ENCODE assay signal across 1 cellular context in genomic region chr2:24075915-24076848, GRCh38.
TF ChIP-seq lines count a peak whose summit lies in the region.

TSS of gene SF3B6 (minus strand) at chr2:24076326. CDS start at chr2:24076229, 97 bp downstream.

TF ChIP-seq in HepG2, 621 proteins besides CTCF, POLR2A, EP300 and RAD21 (continued from another document and continues in another):
- TF ChIP-seq GATA4 (IDR thresholded peaks at IDR 0.05; ENCODE audit: borderline replicate concordance, low read depth) (peak; percentile 64; the same call in 1 of the 2 replicates), GATAD2A (CRISPR knock-in tag; IDR thresholded peaks at IDR 0.05) (peak; percentile 92), NR0B2 (CRISPR knock-in tag; IDR thresholded peaks at IDR 0.05) (peak; percentile 86), ZZZ3 (CRISPR knock-in tag; IDR thresholded peaks at IDR 0.05; ENCODE audit: borderline replicate concordance) (peak; percentile 90; the same call in 1 of the 2 replicates), GZF1 (CRISPR knock-in tag; IDR thresholded peaks at IDR 0.05) (no peak), NCOA1 (CRISPR knock-in tag; IDR thresholded peaks at IDR 0.05) (no peak), ATF6 (CRISPR knock-in tag; conservative IDR thresholded peaks at IDR 0.05) (peak; percentile 98; the same call in 1 of the 2 replicates), ZBTB20 (CRISPR knock-in tag; IDR thresholded peaks at IDR 0.05; ENCODE audit: borderline replicate concordance, low read depth) (peak; percentile 86), MEIS1 (CRISPR knock-in tag; IDR thresholded peaks at IDR 0.05; ENCODE audit: borderline replicate concordance) (peak; percentile 90; the same call in 1 of the 2 replicates), CREB1 (IDR thresholded peaks at IDR 0.05) (peak; percentile 96), CREB1 (CRISPR knock-in tag; IDR thresholded peaks at IDR 0.05) (peak; percentile 99), JUND (CRISPR knock-in tag; IDR thresholded peaks at IDR 0.05) (no peak), ZKSCAN5 (CRISPR knock-in tag; IDR thresholded peaks at IDR 0.05) (peak; percentile 76; the same call in 1 of the 2 replicates), MEF2D (CRISPR knock-in tag; IDR thresholded peaks at IDR 0.05) (peak; percentile 95), HHEX (CRISPR knock-in tag; IDR thresholded peaks at IDR 0.05) (no peak), ZNF720 (CRISPR knock-in tag; IDR thresholded peaks at IDR 0.05) (peak; percentile 97; the same call in 1 of the 2 replicates), ZSCAN31 (CRISPR knock-in tag; IDR thresholded peaks at IDR 0.05; ENCODE audit: low read depth) (peak; percentile 98), MZF1 (CRISPR knock-in tag; IDR thresholded peaks at IDR 0.05; ENCODE audit: borderline replicate concordance) (peak; percentile 85), ZFAT (CRISPR knock-in tag; conservative IDR thresholded peaks at IDR 0.05) (no peak), ZSCAN30 (CRISPR knock-in tag; IDR thresholded peaks at IDR 0.05) (no peak), FOXJ3 (CRISPR knock-in tag; IDR thresholded peaks at IDR 0.05; ENCODE audit: borderline replicate concordance) (peak; percentile 94), ZNF543 (CRISPR knock-in tag; IDR thresholded peaks at IDR 0.05) (peak; percentile 87), HNRNPH1 (optimal IDR thresholded peaks at IDR 0.05; ENCODE audit: low read depth, low read length) (no peak), SIN3B (IDR thresholded peaks at IDR 0.05; ENCODE audit: low read length) (peak; percentile 90), XBP1 (CRISPR knock-in tag; IDR thresholded peaks at IDR 0.05) (peak; percentile 48; the same call in 1 of the 2 replicates), ZNF891 (CRISPR knock-in tag; IDR thresholded peaks at IDR 0.05) (peak; percentile 96), RFXAP (CRISPR knock-in tag; IDR thresholded peaks at IDR 0.05; ENCODE audit: borderline replicate concordance) (peak; percentile 97), USF2 (IDR thresholded peaks at IDR 0.05; ENCODE audit: low read depth, low read length) (no peak), USF2 (CRISPR knock-in tag; IDR thresholded peaks at IDR 0.05; ENCODE audit: borderline replicate concordance) (peak; percentile 88; the same call in 1 of the 2 replicates), ZNF224 (CRISPR knock-in tag; IDR thresholded peaks at IDR 0.05) (no peak)
- TF ChIP-seq, protein P1, sequence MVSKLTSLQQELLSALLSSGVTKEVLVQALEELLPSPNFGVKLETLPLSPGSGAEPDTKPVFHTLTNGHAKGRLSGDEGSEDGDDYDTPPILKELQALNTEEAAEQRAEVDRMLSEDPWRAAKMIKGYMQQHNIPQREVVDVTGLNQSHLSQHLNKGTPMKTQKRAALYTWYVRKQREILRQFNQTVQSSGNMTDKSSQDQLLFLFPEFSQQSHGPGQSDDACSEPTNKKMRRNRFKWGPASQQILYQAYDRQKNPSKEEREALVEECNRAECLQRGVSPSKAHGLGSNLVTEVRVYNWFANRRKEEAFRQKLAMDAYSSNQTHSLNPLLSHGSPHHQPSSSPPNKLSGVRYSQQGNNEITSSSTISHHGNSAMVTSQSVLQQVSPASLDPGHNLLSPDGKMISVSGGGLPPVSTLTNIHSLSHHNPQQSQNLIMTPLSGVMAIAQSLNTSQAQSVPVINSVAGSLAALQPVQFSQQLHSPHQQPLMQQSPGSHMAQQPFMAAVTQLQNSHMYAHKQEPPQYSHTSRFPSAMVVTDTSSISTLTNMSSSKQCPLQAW (CRISPR knock-in tag; IDR thresholded peaks at IDR 0.05): peak; percentile 95
- TF ChIP-seq, protein P2, sequence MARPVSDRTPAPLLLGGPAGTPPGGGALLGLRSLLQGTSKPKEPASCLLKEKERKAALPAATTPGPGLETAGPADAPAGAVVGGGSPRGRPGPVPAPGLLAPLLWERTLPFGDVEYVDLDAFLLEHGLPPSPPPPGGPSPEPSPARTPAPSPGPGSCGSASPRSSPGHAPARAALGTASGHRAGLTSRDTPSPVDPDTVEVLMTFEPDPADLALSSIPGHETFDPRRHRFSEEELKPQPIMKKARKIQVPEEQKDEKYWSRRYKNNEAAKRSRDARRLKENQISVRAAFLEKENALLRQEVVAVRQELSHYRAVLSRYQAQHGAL (CRISPR knock-in tag; IDR thresholded peaks at IDR 0.05; ENCODE audit: not compliant biosample characterization): no peak
- TF ChIP-seq, protein P3, sequence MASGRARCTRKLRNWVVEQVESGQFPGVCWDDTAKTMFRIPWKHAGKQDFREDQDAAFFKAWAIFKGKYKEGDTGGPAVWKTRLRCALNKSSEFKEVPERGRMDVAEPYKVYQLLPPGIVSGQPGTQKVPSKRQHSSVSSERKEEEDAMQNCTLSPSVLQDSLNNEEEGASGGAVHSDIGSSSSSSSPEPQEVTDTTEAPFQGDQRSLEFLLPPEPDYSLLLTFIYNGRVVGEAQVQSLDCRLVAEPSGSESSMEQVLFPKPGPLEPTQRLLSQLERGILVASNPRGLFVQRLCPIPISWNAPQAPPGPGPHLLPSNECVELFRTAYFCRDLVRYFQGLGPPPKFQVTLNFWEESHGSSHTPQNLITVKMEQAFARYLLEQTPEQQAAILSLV (CRISPR knock-in tag; IDR thresholded peaks at IDR 0.05; ENCODE audit: borderline replicate concordance): 0 out of 2 replicates have a peak, but pooled peaks have one; percentile 74
- TF ChIP-seq, protein P4, sequence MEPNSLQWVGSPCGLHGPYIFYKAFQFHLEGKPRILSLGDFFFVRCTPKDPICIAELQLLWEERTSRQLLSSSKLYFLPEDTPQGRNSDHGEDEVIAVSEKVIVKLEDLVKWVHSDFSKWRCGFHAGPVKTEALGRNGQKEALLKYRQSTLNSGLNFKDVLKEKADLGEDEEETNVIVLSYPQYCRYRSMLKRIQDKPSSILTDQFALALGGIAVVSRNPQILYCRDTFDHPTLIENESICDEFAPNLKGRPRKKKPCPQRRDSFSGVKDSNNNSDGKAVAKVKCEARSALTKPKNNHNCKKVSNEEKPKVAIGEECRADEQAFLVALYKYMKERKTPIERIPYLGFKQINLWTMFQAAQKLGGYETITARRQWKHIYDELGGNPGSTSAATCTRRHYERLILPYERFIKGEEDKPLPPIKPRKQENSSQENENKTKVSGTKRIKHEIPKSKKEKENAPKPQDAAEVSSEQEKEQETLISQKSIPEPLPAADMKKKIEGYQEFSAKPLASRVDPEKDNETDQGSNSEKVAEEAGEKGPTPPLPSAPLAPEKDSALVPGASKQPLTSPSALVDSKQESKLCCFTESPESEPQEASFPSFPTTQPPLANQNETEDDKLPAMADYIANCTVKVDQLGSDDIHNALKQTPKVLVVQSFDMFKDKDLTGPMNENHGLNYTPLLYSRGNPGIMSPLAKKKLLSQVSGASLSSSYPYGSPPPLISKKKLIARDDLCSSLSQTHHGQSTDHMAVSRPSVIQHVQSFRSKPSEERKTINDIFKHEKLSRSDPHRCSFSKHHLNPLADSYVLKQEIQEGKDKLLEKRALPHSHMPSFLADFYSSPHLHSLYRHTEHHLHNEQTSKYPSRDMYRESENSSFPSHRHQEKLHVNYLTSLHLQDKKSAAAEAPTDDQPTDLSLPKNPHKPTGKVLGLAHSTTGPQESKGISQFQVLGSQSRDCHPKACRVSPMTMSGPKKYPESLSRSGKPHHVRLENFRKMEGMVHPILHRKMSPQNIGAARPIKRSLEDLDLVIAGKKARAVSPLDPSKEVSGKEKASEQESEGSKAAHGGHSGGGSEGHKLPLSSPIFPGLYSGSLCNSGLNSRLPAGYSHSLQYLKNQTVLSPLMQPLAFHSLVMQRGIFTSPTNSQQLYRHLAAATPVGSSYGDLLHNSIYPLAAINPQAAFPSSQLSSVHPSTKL (CRISPR knock-in tag; IDR thresholded peaks at IDR 0.05): peak; percentile 89
- TF ChIP-seq, protein P5, sequence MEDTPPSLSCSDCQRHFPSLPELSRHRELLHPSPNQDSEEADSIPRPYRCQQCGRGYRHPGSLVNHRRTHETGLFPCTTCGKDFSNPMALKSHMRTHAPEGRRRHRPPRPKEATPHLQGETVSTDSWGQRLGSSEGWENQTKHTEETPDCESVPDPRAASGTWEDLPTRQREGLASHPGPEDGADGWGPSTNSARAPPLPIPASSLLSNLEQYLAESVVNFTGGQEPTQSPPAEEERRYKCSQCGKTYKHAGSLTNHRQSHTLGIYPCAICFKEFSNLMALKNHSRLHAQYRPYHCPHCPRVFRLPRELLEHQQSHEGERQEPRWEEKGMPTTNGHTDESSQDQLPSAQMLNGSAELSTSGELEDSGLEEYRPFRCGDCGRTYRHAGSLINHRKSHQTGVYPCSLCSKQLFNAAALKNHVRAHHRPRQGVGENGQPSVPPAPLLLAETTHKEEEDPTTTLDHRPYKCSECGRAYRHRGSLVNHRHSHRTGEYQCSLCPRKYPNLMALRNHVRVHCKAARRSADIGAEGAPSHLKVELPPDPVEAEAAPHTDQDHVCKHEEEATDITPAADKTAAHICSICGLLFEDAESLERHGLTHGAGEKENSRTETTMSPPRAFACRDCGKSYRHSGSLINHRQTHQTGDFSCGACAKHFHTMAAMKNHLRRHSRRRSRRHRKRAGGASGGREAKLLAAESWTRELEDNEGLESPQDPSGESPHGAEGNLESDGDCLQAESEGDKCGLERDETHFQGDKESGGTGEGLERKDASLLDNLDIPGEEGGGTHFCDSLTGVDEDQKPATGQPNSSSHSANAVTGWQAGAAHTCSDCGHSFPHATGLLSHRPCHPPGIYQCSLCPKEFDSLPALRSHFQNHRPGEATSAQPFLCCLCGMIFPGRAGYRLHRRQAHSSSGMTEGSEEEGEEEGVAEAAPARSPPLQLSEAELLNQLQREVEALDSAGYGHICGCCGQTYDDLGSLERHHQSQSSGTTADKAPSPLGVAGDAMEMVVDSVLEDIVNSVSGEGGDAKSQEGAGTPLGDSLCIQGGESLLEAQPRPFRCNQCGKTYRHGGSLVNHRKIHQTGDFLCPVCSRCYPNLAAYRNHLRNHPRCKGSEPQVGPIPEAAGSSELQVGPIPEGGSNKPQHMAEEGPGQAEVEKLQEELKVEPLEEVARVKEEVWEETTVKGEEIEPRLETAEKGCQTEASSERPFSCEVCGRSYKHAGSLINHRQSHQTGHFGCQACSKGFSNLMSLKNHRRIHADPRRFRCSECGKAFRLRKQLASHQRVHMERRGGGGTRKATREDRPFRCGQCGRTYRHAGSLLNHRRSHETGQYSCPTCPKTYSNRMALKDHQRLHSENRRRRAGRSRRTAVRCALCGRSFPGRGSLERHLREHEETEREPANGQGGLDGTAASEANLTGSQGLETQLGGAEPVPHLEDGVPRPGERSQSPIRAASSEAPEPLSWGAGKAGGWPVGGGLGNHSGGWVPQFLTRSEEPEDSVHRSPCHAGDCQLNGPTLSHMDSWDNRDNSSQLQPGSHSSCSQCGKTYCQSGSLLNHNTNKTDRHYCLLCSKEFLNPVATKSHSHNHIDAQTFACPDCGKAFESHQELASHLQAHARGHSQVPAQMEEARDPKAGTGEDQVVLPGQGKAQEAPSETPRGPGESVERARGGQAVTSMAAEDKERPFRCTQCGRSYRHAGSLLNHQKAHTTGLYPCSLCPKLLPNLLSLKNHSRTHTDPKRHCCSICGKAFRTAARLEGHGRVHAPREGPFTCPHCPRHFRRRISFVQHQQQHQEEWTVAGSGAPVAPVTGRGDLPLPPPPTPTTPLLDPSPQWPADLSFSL (CRISPR knock-in tag; IDR thresholded peaks at IDR 0.05): no peak
- TF ChIP-seq, protein P6, sequence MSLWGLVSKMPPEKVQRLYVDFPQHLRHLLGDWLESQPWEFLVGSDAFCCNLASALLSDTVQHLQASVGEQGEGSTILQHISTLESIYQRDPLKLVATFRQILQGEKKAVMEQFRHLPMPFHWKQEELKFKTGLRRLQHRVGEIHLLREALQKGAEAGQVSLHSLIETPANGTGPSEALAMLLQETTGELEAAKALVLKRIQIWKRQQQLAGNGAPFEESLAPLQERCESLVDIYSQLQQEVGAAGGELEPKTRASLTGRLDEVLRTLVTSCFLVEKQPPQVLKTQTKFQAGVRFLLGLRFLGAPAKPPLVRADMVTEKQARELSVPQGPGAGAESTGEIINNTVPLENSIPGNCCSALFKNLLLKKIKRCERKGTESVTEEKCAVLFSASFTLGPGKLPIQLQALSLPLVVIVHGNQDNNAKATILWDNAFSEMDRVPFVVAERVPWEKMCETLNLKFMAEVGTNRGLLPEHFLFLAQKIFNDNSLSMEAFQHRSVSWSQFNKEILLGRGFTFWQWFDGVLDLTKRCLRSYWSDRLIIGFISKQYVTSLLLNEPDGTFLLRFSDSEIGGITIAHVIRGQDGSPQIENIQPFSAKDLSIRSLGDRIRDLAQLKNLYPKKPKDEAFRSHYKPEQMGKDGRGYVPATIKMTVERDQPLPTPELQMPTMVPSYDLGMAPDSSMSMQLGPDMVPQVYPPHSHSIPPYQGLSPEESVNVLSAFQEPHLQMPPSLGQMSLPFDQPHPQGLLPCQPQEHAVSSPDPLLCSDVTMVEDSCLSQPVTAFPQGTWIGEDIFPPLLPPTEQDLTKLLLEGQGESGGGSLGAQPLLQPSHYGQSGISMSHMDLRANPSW (CRISPR knock-in tag; IDR thresholded peaks at IDR 0.05; ENCODE audit: borderline replicate concordance): peak; percentile 97; the same call in 1 of the 2 replicates
